ENCODE assay signal across 14 cellular contexts in genomic region chr11:94861306-94861845, GRCh38.
DNase-seq lines count a peak whose midpoint lies in the region; ATAC-seq and TF ChIP-seq lines count a peak whose summit lies in the region.
"Had no signal": no experiment of that assay in that cellular context is flagged by ENCODE, and none has a peak within 500 bp of the region (broad histone marks: within the 10 kb centered on the region; RNA-seq: fewer than 3 reads in every experiment).

No MANE protein-coding gene starts in this region.

- H3K4me1 Mint-ChIP-seq in glutamatergic neuron (ENCODE audit: low read depth, unreplicated experiment), result no peaks in the 10 kb centered on the region
- no peaks in the 10 kb centered on the region for H3K4me1 Mint-ChIP-seq in activated CD8-positive, alpha-beta T cell treated with anti-CD3 and anti-CD28 coated beads for 36 hours (ENCODE audit: low read depth)
- H3K4me1 Mint-ChIP-seq: CD8-positive, alpha-beta memory T cell had no signal

- peaks cover 37 to 83% of the 10 kb centered on the region in 2 experiments for H3K36me3 ChIP-seq in SK-N-SH (replicated peaks in 1 of 2; ENCODE audit: control insufficient read depth in 1 of 2, insufficient read depth in 2 of 2, low read length in 1 of 2)
- peaks cover 63% of the 10 kb centered on the region for H3K36me3 ChIP-seq in osteoblast (ENCODE audit: insufficient read depth, low read length)

- POLR2A ChIA-PET in SK-N-SH (lab: Yijun Ruan, JAX), result no interaction called here
- POLR2A ChIA-PET in activated CD8-positive, alpha-beta T cell treated with anti-CD3 and anti-CD28 coated beads for 36 hours (lab: Charles Lee), result no interaction called here

- no peak overlapping the region for H2AFZ ChIP-seq in SK-N-SH (ENCODE audit: low read depth)
- no peak overlapping the region for H2AFZ ChIP-seq in osteoblast (ENCODE audit: low read length)
- H2AFZ ChIP-seq: GM23338 had no signal

- no peaks in the 10 kb centered on the region for H3K27me3 Mint-ChIP-seq in glutamatergic neuron (ENCODE audit: unreplicated experiment)
- no peaks in the 10 kb centered on the region for H3K27me3 Mint-ChIP-seq in activated CD8-positive, alpha-beta T cell treated with anti-CD3 and anti-CD28 coated beads for 36 hours

- H3K27ac ChIP-seq in SK-N-SH (ENCODE audit: low read depth in 2 of 2, low read length in 1 of 2) (0 out of 4 replicates have a peak overlapping the region, but pooled peaks of 1 of the 2 experiments have one; percentile 16), osteoblast (ENCODE audit: low read depth, low read length) (peak overlapping the region; percentile 76)
- H3K27ac ChIP-seq: BLaER1 had no signal

- no peak for ATAC-seq in SK-N-SH treated with all-trans-retinoic acid at 6 μM for 48 hours
- no peak for ATAC-seq in activated CD8-positive, alpha-beta T cell treated with anti-CD3 and anti-CD28 coated beads for 36 hours
- ATAC-seq: GM12878, GM23338 had no signal

- no peaks in the 10 kb centered on the region for H3K9me3 ChIP-seq in SK-N-SH
- H3K9me3 ChIP-seq in osteoblast (ENCODE audit: low read depth, low read length), result no peaks in the 10 kb centered on the region
- H3K9me3 ChIP-seq: BLaER1 had no signal

- intact Hi-C loops in activated CD8-positive, alpha-beta T cell treated with anti-CD3 and anti-CD28 coated beads for 36 hours (cut with micrococcal nuclease), result no loop called here

- no peak for TF ChIP-seq CTCF in SK-N-SH (IDR thresholded peaks at IDR 0.05)
- no peak for TF ChIP-seq CTCF in glutamatergic neuron (IDR thresholded peaks at IDR 0.05; ENCODE audit: partially characterized antibody, unreplicated experiment)
- no peak for TF ChIP-seq CTCF in osteoblast (IDR thresholded peaks at IDR 0.05; ENCODE audit: extremely low read depth, low read depth, low read length)
- no peak for TF ChIP-seq CTCF in activated CD8-positive, alpha-beta T cell treated with anti-CD3 and anti-CD28 coated beads for 36 hours (IDR thresholded peaks at IDR 0.05)

- no peaks in the 10 kb centered on the region for H3K9me2 ChIP-seq in SK-N-SH

- H4K20me1 ChIP-seq in SK-N-SH (ENCODE audit: insufficient read depth), result no peaks in the 10 kb centered on the region
- no peaks in the 10 kb centered on the region for H4K20me1 ChIP-seq in osteoblast (ENCODE audit: insufficient read depth, low read length)

- no peaks in the 10 kb centered on the region for H3K79me2 ChIP-seq in SK-N-SH (ENCODE audit: insufficient read depth)
- no peaks in the 10 kb centered on the region for H3K79me2 ChIP-seq in osteoblast (ENCODE audit: insufficient read depth, low read length)

- no peaks in the 10 kb centered on the region for H3F3A ChIP-seq in SK-N-SH (replicated peaks; ENCODE audit: insufficient read depth)

- H3K27me3 ChIP-seq in SK-N-SH (ENCODE audit: insufficient read depth), result no peaks in the 10 kb centered on the region
- H3K27me3 ChIP-seq in osteoblast (ENCODE audit: insufficient read depth, low read length), result no peaks in the 10 kb centered on the region
- H3K27me3 ChIP-seq: BLaER1 had no signal

- DNase-seq in SK-N-SH, result peak; percentile 39
- DNase-seq in glutamatergic neuron, result no peak
- no peak for DNase-seq in osteoblast (ENCODE audit: insufficient read length, low spot score, missing footprints)
- DNase-seq in activated CD8-positive, alpha-beta T cell treated with anti-CD3 and anti-CD28 coated beads for 36 hours, result no peak
- no peak for DNase-seq in NCI-H1092 treated with DMSO at 0.1 percent for 48 hours (lab: John Stamatoyannopoulos, UW)
- no peak for DNase-seq in SIG-M5 (lab: John Stamatoyannopoulos, UW)
- DNase-seq: 8988T; AML-193; CD8-positive, alpha-beta memory T cell; H7 had no signal

- 81% methylated on average over 9 of the region's 9 CpGs for WGBS in SK-N-SH (ENCODE audit: low lambda C conversion rate)

- H3K27ac Mint-ChIP-seq in glutamatergic neuron (ENCODE audit: unreplicated experiment), result peak overlapping the region; percentile 4
- H3K27ac Mint-ChIP-seq in activated CD8-positive, alpha-beta T cell treated with anti-CD3 and anti-CD28 coated beads for 36 hours, result no peak overlapping the region
- H3K27ac Mint-ChIP-seq: CD8-positive, alpha-beta memory T cell; GM23338 had no signal

- H3K4me1 ChIP-seq in SK-N-SH (ENCODE audit: control insufficient read depth in 1 of 2, insufficient read depth in 2 of 2, low read depth in 1 of 2, low read length in 1 of 2), result peaks cover 0 to 5% of the 10 kb centered on the region in 2 experiments; a peak in 1 of 4 replicates
- H3K4me1 ChIP-seq in osteoblast (ENCODE audit: insufficient read depth, low read length), result peaks cover 8% of the 10 kb centered on the region
- H3K4me1 ChIP-seq: BLaER1 had no signal

- TF ChIP-seq RAD21 in SK-N-SH (IDR thresholded peaks at IDR 0.05; ENCODE audit: low read length), result no peak

- H3K4me3 ChIP-seq in SK-N-SH (ENCODE audit: low read depth in 2 of 2, low read length in 1 of 2) (no peak overlapping the region), osteoblast (ENCODE audit: insufficient read depth, low read length) (no peak overlapping the region)
- H3K4me3 ChIP-seq: BLaER1, GM12878, GM23338 had no signal

- H3K4me2 ChIP-seq in SK-N-SH, result no peak overlapping the region
- no peak overlapping the region for H3K4me2 ChIP-seq in osteoblast (ENCODE audit: insufficient read depth, low read length)
- H3K4me2 ChIP-seq: BLaER1, GM23338 had no signal

- H3K36me3 Mint-ChIP-seq in glutamatergic neuron (ENCODE audit: unreplicated experiment), result no peaks in the 10 kb centered on the region
- no peaks in the 10 kb centered on the region for H3K36me3 Mint-ChIP-seq in activated CD8-positive, alpha-beta T cell treated with anti-CD3 and anti-CD28 coated beads for 36 hours (ENCODE audit: low read depth)
- H3K36me3 Mint-ChIP-seq: CD8-positive, alpha-beta memory T cell had no signal

- TF ChIP-seq EP300 in SK-N-SH (IDR thresholded peaks at IDR 0.05; ENCODE audit: borderline replicate concordance in 1 of 2, low read depth in 1 of 2, low read length in 1 of 2), result no peak

- no peak overlapping the region for H3K9ac ChIP-seq in SK-N-SH
- H3K9ac ChIP-seq: BLaER1 had no signal

- CTCF ChIA-PET in SK-N-SH (lab: Yijun Ruan, JAX), result interaction anchor here (0.6 kb wide), 1 partner anchor 36 kb away, joined by 3 read pairs; no protein-coding TSS in a partner anchor
- CTCF ChIA-PET in activated CD8-positive, alpha-beta T cell treated with anti-CD3 and anti-CD28 coated beads for 36 hours (lab: Charles Lee), result no interaction called here

- no peak overlapping the region for H3K4me3 Mint-ChIP-seq in glutamatergic neuron (ENCODE audit: unreplicated experiment)
- H3K4me3 Mint-ChIP-seq in activated CD8-positive, alpha-beta T cell treated with anti-CD3 and anti-CD28 coated beads for 36 hours, result no peak overlapping the region
- H3K4me3 Mint-ChIP-seq: CD8-positive, alpha-beta memory T cell; GM23338 had no signal

- peaks cover 1% of the 10 kb centered on the region for H3K9me3 Mint-ChIP-seq in glutamatergic neuron (ENCODE audit: unreplicated experiment)
- no peaks in the 10 kb centered on the region for H3K9me3 Mint-ChIP-seq in activated CD8-positive, alpha-beta T cell treated with anti-CD3 and anti-CD28 coated beads for 36 hours
- H3K9me3 Mint-ChIP-seq: GM23338 had no signal

TF ChIP-seq in SK-N-SH, 30 proteins besides CTCF, POLR2A, EP300 and RAD21:
- TF ChIP-seq USF1 (IDR thresholded peaks at IDR 0.05; ENCODE audit: borderline replicate concordance, low read depth), result no peak
- no peak for TF ChIP-seq PBX3 (IDR thresholded peaks at IDR 0.05)
- peak; percentile 27; the same call in 1 of the 2 replicates for TF ChIP-seq MXI1 (IDR thresholded peaks at IDR 0.05; ENCODE audit: low read depth, low read length)
TF ChIP-seq in SK-N-SH: peak in this region for 1.

TF ChIP-seq in SK-N-SH treated with all-trans-retinoic acid at 6 μM for 48 hours, 23 proteins besides CTCF, POLR2A, EP300 and RAD21:
- no peak for TF ChIP-seq TCF4 (CRISPR knock-in tag; IDR thresholded peaks at IDR 0.05; ENCODE audit: borderline replicate concordance)
- TF ChIP-seq SNAI2 (CRISPR knock-in tag; IDR thresholded peaks at IDR 0.05), result no peak
- TF ChIP-seq POU6F1 (CRISPR knock-in tag; IDR thresholded peaks at IDR 0.05; ENCODE audit: borderline replicate concordance, low read depth), result no peak
- TF ChIP-seq BACH2 (CRISPR knock-in tag; IDR thresholded peaks at IDR 0.05; ENCODE audit: borderline replicate concordance), result no peak
- no peak for TF ChIP-seq CREB5 (CRISPR knock-in tag; IDR thresholded peaks at IDR 0.05; ENCODE audit: low read depth)
- TF ChIP-seq TOX (CRISPR knock-in tag; IDR thresholded peaks at IDR 0.05; ENCODE audit: borderline replicate concordance), result no peak
- no peak for TF ChIP-seq ZC3H10 (CRISPR knock-in tag; IDR thresholded peaks at IDR 0.05)
